Comparison of ENCODE assay signal across 4 cellular contexts in genomic region chr2:192315543-192315942, GRCh38.
"Had no signal": no experiment of that assay in that cellular context is flagged by ENCODE, and none has a peak within 500 bp of the region (broad histone marks: within the 10 kb centered on the region; RNA-seq: fewer than 3 reads in every experiment).

No MANE protein-coding gene starts in this region.

- DNase-seq: H9, HCEC 1CT, IMR-90 had no signal

- H3K4me2 ChIP-seq: GM23338 had no signal

- H3K27ac Mint-ChIP-seq: GM23338, H9 had no signal

- H2AFZ ChIP-seq: GM23338 had no signal

- H3K4me3 Mint-ChIP-seq: GM23338, H9 had no signal

- H3K4me3 ChIP-seq: GM23338 had no signal

- H3K4me1 Mint-ChIP-seq: GM23338, H9 had no signal

- ATAC-seq: GM23338 had no signal

- H3K9me3 Mint-ChIP-seq: H9 had no signal
